Comparison of ENCODE assay signal across 12 cellular contexts in the genomic region with DNA sequence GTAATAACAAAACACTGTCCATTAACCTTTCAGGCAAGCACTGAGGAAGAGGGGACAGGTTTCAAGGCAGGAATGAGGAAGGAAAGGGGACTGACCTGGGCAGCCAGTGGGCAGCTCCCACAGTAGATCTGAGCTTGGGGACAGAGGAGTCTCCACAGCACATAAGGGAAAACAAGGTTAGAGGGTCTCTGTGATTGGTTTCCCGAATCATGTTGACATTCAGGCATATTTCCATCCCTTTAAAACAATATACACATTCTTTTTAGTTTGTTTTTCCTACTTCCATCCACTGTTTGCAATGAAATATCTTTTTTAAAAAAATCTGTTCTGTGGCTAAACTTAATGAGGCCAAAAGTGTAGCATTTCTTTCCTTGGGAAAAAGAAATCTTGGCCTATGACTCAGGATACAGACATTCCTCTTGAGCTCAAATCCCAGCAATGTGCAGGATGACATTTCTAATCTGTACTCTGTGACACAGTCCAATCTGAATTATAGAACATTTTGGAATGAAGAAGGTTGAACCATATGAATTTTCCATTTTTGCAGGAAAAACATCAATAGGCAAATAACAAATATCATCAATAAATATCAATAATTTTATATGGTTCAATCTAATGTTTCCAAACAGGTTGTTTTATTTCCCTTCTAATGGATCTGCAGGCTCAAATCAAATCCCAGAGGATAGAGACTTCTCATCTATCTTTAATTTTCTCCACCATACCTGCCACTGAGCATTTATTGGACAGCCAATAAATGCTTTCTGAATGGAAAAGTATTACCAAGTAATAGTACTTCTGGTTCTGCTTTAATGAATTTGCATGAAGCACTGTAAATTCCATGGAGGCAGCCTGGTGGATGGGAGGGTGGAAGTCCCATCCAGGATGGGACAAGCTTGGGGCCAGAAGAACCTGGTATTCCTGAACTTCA. TPM values are rescaled to one million over a fixed set of nuclear protein-coding genes. Genes with fewer than 3 reads are reported as not detected.
DNase-seq lines count a peak whose midpoint lies in the region; ATAC-seq and TF ChIP-seq lines count a peak whose summit lies in the region.
"Had no signal": no experiment of that assay in that cellular context is flagged by ENCODE, and none has a peak within 500 bp of the region (broad histone marks: within the 10 kb centered on the region; RNA-seq: fewer than 3 reads in every experiment).

No MANE protein-coding gene starts in this region.

- H3K27ac ChIP-seq in SJSA1 (peak overlapping the region; percentile 90), WERI-Rb-1 (no peak overlapping the region)

- H3K4me3 ChIP-seq in AG10803 (ENCODE audit: low read length) (no peak overlapping the region), SJSA1 (no peak overlapping the region), fibroblast of pulmonary artery (replicated peaks; ENCODE audit: low read depth, low read length) (no peak overlapping the region), retinal pigment epithelial cell (ENCODE audit: low read length) (no peak overlapping the region), WERI-Rb-1 (ENCODE audit: low read depth, low read length) (no peak overlapping the region)

- ATAC-seq in HG03521 (IDR thresholded peaks at IDR 0.05; ENCODE audit: unreplicated experiment) (no peak), GM19035 (IDR thresholded peaks at IDR 0.05; ENCODE audit: unreplicated experiment) (no peak)

- TF ChIP-seq CTCF in AG10803 (conservative IDR thresholded peaks at IDR 0.05; ENCODE audit: low read length) (no peak), fibroblast of pulmonary artery (IDR thresholded peaks at IDR 0.05; ENCODE audit: low read length, missing control alignments) (no peak), retinal pigment epithelial cell (conservative IDR thresholded peaks at IDR 0.05; ENCODE audit: low read depth, low read length) (no peak), WERI-Rb-1 (IDR thresholded peaks at IDR 0.05; ENCODE audit: low read depth, low read length) (no peak)

- H3K27me3 ChIP-seq in SJSA1 (replicated peaks) (no peaks in the 10 kb centered on the region), WERI-Rb-1 (ENCODE audit: insufficient read depth, low read depth, severe bottlenecking) (no peaks in the 10 kb centered on the region)

- peaks cover 58% of the 10 kb centered on the region for H3K4me1 ChIP-seq in SJSA1 (replicated peaks)

- DNase-seq in AG10803 (ENCODE audit: low read depth): peak; percentile 92
- DNase-seq in SJSA1 (ENCODE audit: low read depth in 1 of 2, low spot score in 2 of 2): peak in 1 of 2 experiments; percentile 86
- DNase-seq in fibroblast of pulmonary artery (ENCODE audit: low read depth): peak; percentile 82
- DNase-seq in retinal pigment epithelial cell (ENCODE audit: low read depth): peak; percentile 83
- no peak for DNase-seq in SHP77 (lab: John Stamatoyannopoulos, UW)
- no peak for DNase-seq in WERI-Rb-1
- DNase-seq: activated T-cell treated with anti-CD3 and anti-CD28 coated beads, Interleukin-2, amount 50 U/mL, for 24 hours; NCI-H2227 treated with DMSO at 0.1 percent for 48 hours; nucleus accumbens had no signal

- no peaks in the 10 kb centered on the region for H3K9me3 ChIP-seq in SJSA1 (replicated peaks)
- no peaks in the 10 kb centered on the region for H3K9me3 ChIP-seq in WERI-Rb-1 (ENCODE audit: severe bottlenecking)

- H3K36me3 ChIP-seq in SJSA1 (peaks cover 2% of the 10 kb centered on the region; the same call in 1 of the 2 replicates), WERI-Rb-1 (no peaks in the 10 kb centered on the region)

RNA-seq across cellular contexts. Expression of gene ITGB5, which starts 54.1 kb away (rescaled TPM):
- 84.6 and 140 TPM in 2 replicates for total RNA-seq in SJSA1 (2014; rRNA removed; shearing (Covaris generic))
- total RNA-seq: T-helper 2 cell treated with Interferon-gamma antibody and Interleukin-4, amounts not matched to agents 100 ng/mL and 5 ng/mL, for 36 hours had no signal

Comparison
In these comparisons a context has a peak if more than half of its experiments do, and no peak if none do; other contexts are left out.
1. DNase-seq: peak in AG10803 (single experiment), fibroblast of pulmonary artery (single experiment) and retinal pigment epithelial cell (single experiment); none in SHP77 (0 of 2) and WERI-Rb-1 (single experiment).